1 cellular context compared by ENCODE assay signal in the genomic region with DNA sequence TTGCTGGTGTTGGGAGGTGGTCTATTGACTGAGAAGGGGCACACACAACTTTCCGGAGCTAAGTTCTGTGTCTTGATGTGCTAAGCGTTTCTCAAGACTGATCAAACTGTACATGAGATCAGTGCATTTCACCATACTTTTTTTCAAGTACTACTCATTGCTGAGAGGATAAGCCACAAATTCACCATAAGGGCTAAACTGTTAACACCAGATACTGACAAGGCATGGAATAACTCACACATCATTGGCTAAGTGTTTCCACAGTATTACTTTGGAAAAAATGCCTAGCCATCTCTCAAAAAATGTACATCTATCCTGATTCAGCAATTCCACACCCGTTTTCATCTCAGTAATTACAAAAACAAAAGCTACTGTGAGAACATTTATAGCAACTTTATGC.
A peak's percentile ranks its signal among the peaks of the same experiment; 100 is the strongest.
TF ChIP-seq lines count a peak whose summit lies in the region.

No MANE protein-coding gene starts in this region.

TF ChIP-seq in H1, 55 proteins besides CTCF, POLR2A, EP300 and RAD21:
- TF ChIP-seq SRF (IDR thresholded peaks at IDR 0.05; ENCODE audit: low read depth, low read length) (no peak), CEBPB (IDR thresholded peaks at IDR 0.05; ENCODE audit: low read depth, low read length) (no peak), POLR2AphosphoS5 (IDR thresholded peaks at IDR 0.05; ENCODE audit: low read depth, low read length) (0 out of 2 replicates have a peak, but pooled peaks have one; percentile 46)
